7 cellular contexts compared by ENCODE assay signal in the genomic region with DNA sequence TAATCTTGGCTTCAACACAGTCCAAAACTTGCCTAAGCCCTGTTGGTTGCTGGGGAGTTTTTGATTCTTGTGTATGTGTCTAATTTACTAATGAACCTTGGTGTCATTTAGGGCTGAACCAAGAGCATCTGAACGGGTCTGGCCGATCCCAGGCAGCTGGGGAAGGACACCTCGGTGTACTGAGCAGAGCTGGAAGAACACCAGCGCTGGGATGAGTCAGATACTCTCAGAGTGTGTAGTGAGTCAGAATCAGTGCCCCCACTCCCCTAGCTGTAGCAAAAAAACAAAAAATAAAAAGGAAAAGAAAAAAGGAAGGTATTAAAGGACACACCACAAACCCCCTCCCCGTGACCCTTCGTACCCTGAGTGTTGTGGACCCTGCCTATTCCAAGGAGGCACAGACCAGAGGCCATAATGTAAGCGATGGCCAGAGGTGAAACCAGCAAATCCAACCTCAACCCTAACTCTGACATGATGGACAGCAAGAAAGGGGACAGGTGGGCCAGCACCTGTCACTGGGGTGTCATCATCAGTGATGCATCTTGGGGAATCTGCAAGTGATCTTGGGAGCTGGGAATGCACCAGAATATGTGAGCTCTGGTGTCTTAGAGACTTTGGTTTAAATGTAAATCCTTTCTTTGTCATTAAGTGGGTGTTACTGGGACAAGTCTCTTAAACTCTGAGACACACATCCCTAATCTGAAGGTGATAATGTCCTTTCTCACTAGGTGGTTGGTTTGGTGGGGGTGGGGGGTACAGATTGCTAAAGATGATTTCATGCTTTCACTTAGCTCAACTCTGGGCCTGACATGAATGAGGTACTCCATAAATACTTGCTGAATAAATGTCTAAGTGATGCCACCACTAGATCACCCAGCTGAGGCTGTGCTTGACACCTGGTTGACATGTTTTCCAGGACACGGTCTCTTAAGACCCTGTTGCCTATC. TPM values are rescaled to one million over a fixed set of nuclear protein-coding genes. Genes with fewer than 3 reads are reported as not detected.
DNase-seq lines count a peak whose midpoint lies in the region; ATAC-seq and TF ChIP-seq lines count a peak whose summit lies in the region.

No MANE protein-coding gene starts in this region.

- H3K36me3 Mint-ChIP-seq in activated naive CD8-positive, alpha-beta T cell treated with anti-CD3 and anti-CD28 coated beads for 36 hours: no peaks in the 10 kb centered on the region

- TF ChIP-seq EP300 in stomach (IDR thresholded peaks at IDR 0.05): no peak

- H3K36me3 ChIP-seq in stomach: no peaks in the 10 kb centered on the region

- no peak for ATAC-seq in GM19324 (IDR thresholded peaks at IDR 0.05; ENCODE audit: low FRiP score, unreplicated experiment)

- intact Hi-C loops in stomach (cut with DNase I; ENCODE audit: low total_unique reads): no loop called here

- H3K4me3 ChIP-seq in stomach: no peak overlapping the region

- H3K4me1 Mint-ChIP-seq in activated naive CD8-positive, alpha-beta T cell treated with anti-CD3 and anti-CD28 coated beads for 36 hours: peaks cover 7% of the 10 kb centered on the region

- H3K4me1 ChIP-seq in stomach: peaks cover 0 to 28% (median 8%) of the 10 kb centered on the region in 4 donors

- H3K4me3 Mint-ChIP-seq in activated naive CD8-positive, alpha-beta T cell treated with anti-CD3 and anti-CD28 coated beads for 36 hours: no peak overlapping the region

- peaks cover 8% of the 10 kb centered on the region for H3K27me3 Mint-ChIP-seq in activated naive CD8-positive, alpha-beta T cell treated with anti-CD3 and anti-CD28 coated beads for 36 hours

- WGBS in stomach, 5 donors: 57 to 76% (median 64%) methylated on average over 8 of the region's 8 CpGs

- H3K27ac Mint-ChIP-seq in activated naive CD8-positive, alpha-beta T cell treated with anti-CD3 and anti-CD28 coated beads for 36 hours: no peak overlapping the region

- peak overlapping the region in 1 of 5 donors; percentile 43 for H3K27ac ChIP-seq in stomach

- no peaks in the 10 kb centered on the region for H3K9me3 ChIP-seq in stomach

- no peaks in the 10 kb centered on the region for H3K27me3 ChIP-seq in stomach

- TF ChIP-seq CTCF in stomach (IDR thresholded peaks at IDR 0.05): no peak

- DNase-seq in HUDEP-2 (lab: John Stamatoyannopoulos, UW; ENCODE audit: unreplicated experiment in 76 of 76): peak in 72 of 76 experiments; percentile 13 to 86 (median 68)
- peak; percentile 6 for DNase-seq in activated naive CD8-positive, alpha-beta T cell treated with anti-CD3 and anti-CD28 coated beads for 36 hours
- DNase-seq in hepatic stellate cell (ENCODE audit: low spot score): peak; percentile 86
- peak; percentile 30 for DNase-seq in stomach
- DNase-seq in NCI-H510A treated with DMSO at 0.1 percent for 48 hours (lab: John Stamatoyannopoulos, UW): no peak
- no peak for DNase-seq in NCI-H69 (lab: John Stamatoyannopoulos, UW)

- H3K9me3 Mint-ChIP-seq in activated naive CD8-positive, alpha-beta T cell treated with anti-CD3 and anti-CD28 coated beads for 36 hours: no peaks in the 10 kb centered on the region

- no peak for TF ChIP-seq POLR2A in stomach (IDR thresholded peaks at IDR 0.05)

RNA-seq across cellular contexts. Expression of a gene that starts 34.2 kb away (rescaled TPM):
- 10 to 100 TPM; 19.2 to 20.2 TPM for total RNA-seq in activated naive CD8-positive, alpha-beta T cell treated with anti-CD3 and anti-CD28 coated beads for 36 hours
- total RNA-seq in stomach: 100 to 1,000 TPM in 1 of 5 donors, 10 to 100 TPM in 4; 24.5 to 223 (median 59.1) TPM
- 10 to 100 TPM in 1 of 3 donors, 1 to 10 TPM in 2; 7.3 to 10.7 (median 8.3) TPM for polyA plus RNA-seq in stomach

Comparison
In these comparisons a context has a peak if more than half of its experiments do, and no peak if none do; other contexts are left out.
1. DNase-seq: peak in HUDEP-2 (72 of 76), activated naive CD8-positive, alpha-beta T cell treated with anti-CD3 and anti-CD28 coated beads for 36 hours (single experiment), hepatic stellate cell (single experiment) and stomach (single experiment); none in NCI-H510A treated with DMSO at 0.1 percent for 48 hours (single experiment) and NCI-H69 (single experiment).